Comparison of ENCODE assay signal across 21 cellular contexts in genomic region chr5:135216813-135217154, GRCh38.
"Had no signal": no experiment of that assay in that cellular context is flagged by ENCODE, and none has a peak within 500 bp of the region (broad histone marks: within the 10 kb centered on the region; RNA-seq: fewer than 3 reads in every experiment).

No MANE protein-coding gene starts in this region.

- H3K4me1 ChIP-seq: colonic mucosa had no signal

- ATAC-seq: activated CD4-positive, alpha-beta T cell treated with anti-CD3 and anti-CD28 coated beads for 36 hours; activated T-helper 17 cell treated with anti-CD3 and anti-CD28 coated beads, Interleukin-2, amount 50 U/mL, for 72 hours; T-helper 17 cell had no signal

- H3K9me3 ChIP-seq: colonic mucosa had no signal

- H3K27me3 ChIP-seq: brain microvascular endothelial cell, colonic mucosa had no signal

- H3K4me3 ChIP-seq: cardiac muscle cell, colonic mucosa had no signal

- H3K36me3 ChIP-seq: brain microvascular endothelial cell, cardiac muscle cell, colonic mucosa had no signal

- DNase-seq: activated CD4-positive, alpha-beta T cell treated with anti-CD3 and anti-CD28 coated beads for 36 hours; activated CD4-positive, alpha-beta T cell treated with anti-CD3 and anti-CD28 coated beads, Interleukin-2, amount 50 U/mL, for 1 hour; activated CD4-positive, CD25-positive, alpha-beta regulatory T cell; activated gamma-delta T cell treated with Interleukin-2 at 50 U/mL for 16 hours; activated naive CD4-positive, alpha-beta T cell treated with anti-CD3 and anti-CD28 coated beads, Interleukin-2, amount 10 ng/mL, durations not matched to agents 7 days and 5 days; activated naive CD8-positive, alpha-beta T cell treated with anti-CD3 and anti-CD28 coated beads for 36 hours; activated T-cell treated with anti-CD3 and anti-CD28 coated beads for 4 hours; brain microvascular endothelial cell; Karpas-422; MM.1S; NCI-H1694; NCI-H2029; NCI-H2107; NCI-H446 treated with DMSO at 0.1 percent for 48 hours; NCI-H524 treated with DMSO at 0.1 percent for 48 hours; SIG-M5; T-helper 17 cell; T1000 had no signal

- H3K27ac ChIP-seq: brain microvascular endothelial cell, cardiac muscle cell, colonic mucosa had no signal
